Comparison of ENCODE assay signal across 9 cellular contexts in genomic region chr15:58182460-58183163, GRCh38. TPM values are rescaled to one million over a fixed set of nuclear protein-coding genes. Genes with fewer than 3 reads are reported as not detected.
DNase-seq lines count a peak whose midpoint lies in the region; ATAC-seq and TF ChIP-seq lines count a peak whose summit lies in the region.
"Had no signal": no experiment of that assay in that cellular context is flagged by ENCODE, and none has a peak within 500 bp of the region (broad histone marks: within the 10 kb centered on the region; RNA-seq: fewer than 3 reads in every experiment).

No MANE protein-coding gene starts in this region.

- WGBS in aorta, 2 donors: 14 to 15% methylated on average over 8 to 9 of the region's 9 CpGs

- no peaks in the 10 kb centered on the region for H3K9me3 Mint-ChIP-seq in activated CD8-positive, alpha-beta T cell treated with anti-CD3 and anti-CD28 coated beads, Interleukin-2, amount 10 ng/mL, durations not matched to agents 7 days and 5 days (ENCODE audit: insufficient read depth)
- H3K9me3 Mint-ChIP-seq in neural progenitor cell: no peaks in the 10 kb centered on the region

- no peaks in the 10 kb centered on the region for H3K27me3 ChIP-seq in neural progenitor cell
- H3K27me3 ChIP-seq in aorta (ENCODE audit: control insufficient read depth in 1 of 2, insufficient read depth in 2 of 2, low read length in 1 of 2): no peaks in the 10 kb centered on the region

- H2AFZ ChIP-seq in neural progenitor cell (replicated peaks): no peak overlapping the region

- no peaks in the 10 kb centered on the region for H3K79me2 ChIP-seq in neural progenitor cell (ENCODE audit: low read depth)

- H3K4me2 ChIP-seq in neural progenitor cell: no peak overlapping the region

- peaks cover 24% of the 10 kb centered on the region for H3K27me3 Mint-ChIP-seq in activated CD8-positive, alpha-beta T cell treated with anti-CD3 and anti-CD28 coated beads, Interleukin-2, amount 10 ng/mL, durations not matched to agents 7 days and 5 days (ENCODE audit: low read depth)
- no peaks in the 10 kb centered on the region for H3K27me3 Mint-ChIP-seq in neural progenitor cell (ENCODE audit: insufficient read depth, low read depth)

- H3K36me3 ChIP-seq in neural progenitor cell (no peaks in the 10 kb centered on the region), aorta (ENCODE audit: control insufficient read depth in 1 of 2, insufficient read depth in 2 of 2, low read length in 1 of 2) (no peaks in the 10 kb centered on the region)

- DNase-seq in AG09319 (ENCODE audit: extremely low read depth, low read depth) (no peak), NCI-H2171 treated with DMSO at 0.1 percent for 48 hours (lab: John Stamatoyannopoulos, UW) (peak; percentile 55), fibroblast of pulmonary artery (ENCODE audit: low read depth) (peak; percentile 71), neural progenitor cell (ENCODE audit: low spot score) (peak; percentile 79), aorta (peak; percentile 60 to 79)
- DNase-seq in activated CD8-positive, alpha-beta T cell treated with anti-CD3 and anti-CD28 coated beads, Interleukin-2, amount 10 ng/mL, durations not matched to agents 7 days and 5 days: peak; percentile 40

- no peaks in the 10 kb centered on the region for H3K36me3 Mint-ChIP-seq in activated CD8-positive, alpha-beta T cell treated with anti-CD3 and anti-CD28 coated beads, Interleukin-2, amount 10 ng/mL, durations not matched to agents 7 days and 5 days (ENCODE audit: low read depth)
- H3K36me3 Mint-ChIP-seq in neural progenitor cell: no peaks in the 10 kb centered on the region

- no peaks in the 10 kb centered on the region for H3F3A ChIP-seq in neural progenitor cell (ENCODE audit: low read depth)

- ATAC-seq in GM19023 (IDR thresholded peaks at IDR 0.05; ENCODE audit: unreplicated experiment): peak; percentile 50
- ATAC-seq in activated CD8-positive, alpha-beta T cell treated with anti-CD3 and anti-CD28 coated beads, Interleukin-2, amount 10 ng/mL, durations not matched to agents 7 days and 5 days: peak; percentile 73
- ATAC-seq in aorta (ENCODE audit: low FRiP score): peak; percentile 79
- no peak for ATAC-seq in GM19452 (IDR thresholded peaks at IDR 0.05; ENCODE audit: unreplicated experiment)

- intact Hi-C loops in aorta (cut with DNase I): loop anchor here in 1 of 2 donors (10.0 kb wide), 2 partner anchors 138 to 628 kb away; no protein-coding TSS in a partner anchor

- no peaks in the 10 kb centered on the region for H4K20me1 ChIP-seq in neural progenitor cell (ENCODE audit: low read depth)

- H3K4me3 ChIP-seq in fibroblast of pulmonary artery (replicated peaks; ENCODE audit: low read depth, low read length) (no peak overlapping the region), neural progenitor cell (no peak overlapping the region), aorta (ENCODE audit: low read length in 2 of 2) (no peak overlapping the region)

- H3K9me3 ChIP-seq in neural progenitor cell (ENCODE audit: low read depth) (no peaks in the 10 kb centered on the region), aorta (ENCODE audit: control insufficient read depth, low read length) (no peaks in the 10 kb centered on the region)

- H3K4me1 ChIP-seq in neural progenitor cell (no peaks in the 10 kb centered on the region), aorta (ENCODE audit: control insufficient read depth in 1 of 2, insufficient read depth in 2 of 2, low read length in 2 of 2) (no peaks in the 10 kb centered on the region)

- POLR2A ChIA-PET in activated CD8-positive, alpha-beta T cell treated with anti-CD3 and anti-CD28 coated beads, Interleukin-2, amount 10 ng/mL, durations not matched to agents 7 days and 5 days (lab: Charles Lee): no interaction called here

- no peak overlapping the region for H3K4me3 Mint-ChIP-seq in activated CD8-positive, alpha-beta T cell treated with anti-CD3 and anti-CD28 coated beads, Interleukin-2, amount 10 ng/mL, durations not matched to agents 7 days and 5 days
- no peak overlapping the region for H3K4me3 Mint-ChIP-seq in neural progenitor cell

- H3K4me1 Mint-ChIP-seq in activated CD8-positive, alpha-beta T cell treated with anti-CD3 and anti-CD28 coated beads, Interleukin-2, amount 10 ng/mL, durations not matched to agents 7 days and 5 days (ENCODE audit: low read depth): peaks cover 6% of the 10 kb centered on the region
- H3K4me1 Mint-ChIP-seq in neural progenitor cell: no peaks in the 10 kb centered on the region

- TF ChIP-seq CTCF in AG09319 (IDR thresholded peaks at IDR 0.05; ENCODE audit: low read depth, low read length): peak; percentile 98
- peak; percentile 94 for TF ChIP-seq CTCF in fibroblast of pulmonary artery (IDR thresholded peaks at IDR 0.05; ENCODE audit: low read length, missing control alignments)
- TF ChIP-seq CTCF in neural progenitor cell (IDR thresholded peaks at IDR 0.05): peak; percentile 88

- CTCF ChIA-PET in activated CD8-positive, alpha-beta T cell treated with anti-CD3 and anti-CD28 coated beads, Interleukin-2, amount 10 ng/mL, durations not matched to agents 7 days and 5 days (lab: Charles Lee): interaction anchor here (0.8 to 3.6 kb wide), 20 partner anchors 10 to 476 kb away, joined by 3 to 13 read pairs (median 4); partner anchors contain the start of gene POLR2M

- no peak overlapping the region for H3K9ac ChIP-seq in neural progenitor cell

- no peak overlapping the region for H3K27ac ChIP-seq in neural progenitor cell
- no peak overlapping the region for H3K27ac ChIP-seq in aorta (ENCODE audit: low read depth in 1 of 2, low read length in 2 of 2)
- H3K27ac ChIP-seq: epithelial cell of prostate had no signal

- no peak overlapping the region for H3K27ac Mint-ChIP-seq in activated CD8-positive, alpha-beta T cell treated with anti-CD3 and anti-CD28 coated beads, Interleukin-2, amount 10 ng/mL, durations not matched to agents 7 days and 5 days
- no peak overlapping the region for H3K27ac Mint-ChIP-seq in neural progenitor cell

RNA-seq across cellular contexts. Expression of gene AQP9, which starts 44.4 kb away (rescaled TPM):
- not detected for total RNA-seq in activated CD8-positive, alpha-beta T cell treated with anti-CD3 and anti-CD28 coated beads, Interleukin-2, amount 10 ng/mL, durations not matched to agents 7 days and 5 days
- total RNA-seq in neural progenitor cell (ENCODE audit: low replicate concordance) (not detected in 2 replicates), aorta (1 to 10 TPM; 2.6 to 7.9 TPM)
- polyA plus RNA-seq in aorta: 1 to 10 TPM in 1 of 2 donors, under 1 TPM in 1; 0.59 to 2.8 TPM
